Comparison of ENCODE assay signal across 8 cellular contexts in the genomic region with DNA sequence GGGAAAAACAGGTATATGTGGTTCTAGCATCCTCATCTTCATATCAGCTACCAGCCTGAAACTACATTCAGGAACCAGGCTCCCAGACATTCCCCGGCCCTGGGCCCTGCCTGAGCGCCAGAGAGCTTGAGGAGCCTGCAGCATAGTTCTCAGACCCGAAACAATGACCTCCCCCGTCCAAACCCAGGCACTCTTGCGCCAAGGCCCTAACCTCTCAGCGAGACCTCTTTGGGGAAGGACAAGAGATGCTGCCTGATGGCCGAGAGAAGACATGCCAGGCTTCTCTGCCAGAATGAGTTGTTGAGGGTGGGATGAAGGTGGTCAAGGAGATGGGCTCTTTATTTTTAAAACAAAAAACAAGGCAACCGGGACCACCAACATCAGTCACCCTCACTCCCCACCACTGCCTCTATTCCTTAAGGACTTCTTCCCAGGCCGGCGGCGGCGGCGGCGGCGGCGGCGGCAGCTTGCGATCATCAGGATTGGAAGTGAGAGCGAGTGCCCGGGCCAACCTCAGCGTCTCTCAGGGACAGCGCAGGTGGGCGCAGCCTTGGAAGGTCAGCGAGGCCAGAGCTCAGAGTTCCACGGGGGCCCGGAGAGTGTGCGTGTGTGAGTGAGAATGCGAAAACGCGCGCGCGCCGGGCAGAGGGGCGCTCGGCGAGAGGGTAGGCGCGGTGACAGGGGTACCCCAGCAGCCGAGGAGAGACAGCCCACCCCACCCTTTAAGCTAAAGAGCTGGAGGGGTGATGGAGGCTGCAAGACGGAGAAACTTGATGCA. TPM values are rescaled to one million over a fixed set of nuclear protein-coding genes. Genes with fewer than 3 reads are reported as not detected.
DNase-seq lines count a peak whose midpoint lies in the region; ATAC-seq and TF ChIP-seq lines count a peak whose summit lies in the region.

No MANE protein-coding gene starts in this region.

- peak; percentile 21 for DNase-seq in activated T-cell treated with anti-CD3 and anti-CD28 coated beads, Interleukin-2, amount 50 U/mL, for 1 hour
- DNase-seq in activated T-cell treated with anti-CD3 and anti-CD28 coated beads for 4 hours (no peak), glutamatergic neuron (peak; percentile 57), posterior vena cava (ENCODE audit: low spot score) (peak; percentile 83)
- DNase-seq in activated T-cell treated with anti-CD3 and anti-CD28 coated beads, Interleukin-2, amount 50 U/mL, for 24 hours: peak; percentile 47

- H3K27me3 Mint-ChIP-seq in activated T-cell treated with anti-CD3 and anti-CD28 coated beads, Interleukin-2, amount 50 U/mL, for 24 hours: peaks cover 39% of the 10 kb centered on the region
- peaks cover 5% of the 10 kb centered on the region for H3K27me3 Mint-ChIP-seq in glutamatergic neuron (ENCODE audit: unreplicated experiment)

- H3K4me3 Mint-ChIP-seq in activated T-cell treated with anti-CD3 and anti-CD28 coated beads, Interleukin-2, amount 50 U/mL, for 24 hours: peak overlapping the region; percentile 88
- peak overlapping the region; percentile 92 for H3K4me3 Mint-ChIP-seq in glutamatergic neuron (ENCODE audit: unreplicated experiment)

- H3K27ac Mint-ChIP-seq in activated T-cell treated with anti-CD3 and anti-CD28 coated beads, Interleukin-2, amount 50 U/mL, for 24 hours: peak overlapping the region; percentile 84
- no peak overlapping the region for H3K27ac Mint-ChIP-seq in glutamatergic neuron (ENCODE audit: unreplicated experiment)

- TF ChIP-seq CTCF in glutamatergic neuron (IDR thresholded peaks at IDR 0.05; ENCODE audit: partially characterized antibody, unreplicated experiment): no peak

- intact Hi-C loops in posterior vena cava (cut with DNase I): loop anchor here in 1 of 2 donors (10.0 kb wide), 1 partner anchor 721 kb away; no protein-coding TSS in a partner anchor

- H3K36me3 Mint-ChIP-seq in activated T-cell treated with anti-CD3 and anti-CD28 coated beads, Interleukin-2, amount 50 U/mL, for 24 hours (ENCODE audit: low read depth): peaks cover 5% of the 10 kb centered on the region
- H3K36me3 Mint-ChIP-seq in glutamatergic neuron (ENCODE audit: unreplicated experiment): no peaks in the 10 kb centered on the region

- peaks cover 25% of the 10 kb centered on the region for H3K4me1 Mint-ChIP-seq in activated T-cell treated with anti-CD3 and anti-CD28 coated beads, Interleukin-2, amount 50 U/mL, for 24 hours (ENCODE audit: low read depth)
- H3K4me1 Mint-ChIP-seq in glutamatergic neuron (ENCODE audit: low read depth, unreplicated experiment): no peaks in the 10 kb centered on the region

- no peaks in the 10 kb centered on the region for H3K9me3 Mint-ChIP-seq in activated T-cell treated with anti-CD3 and anti-CD28 coated beads, Interleukin-2, amount 50 U/mL, for 24 hours
- H3K9me3 Mint-ChIP-seq in glutamatergic neuron (ENCODE audit: unreplicated experiment): peaks cover 5% of the 10 kb centered on the region

- ATAC-seq in GM18870 (IDR thresholded peaks at IDR 0.05; ENCODE audit: unreplicated experiment) (no peak), HG02981 (IDR thresholded peaks at IDR 0.05; ENCODE audit: unreplicated experiment) (no peak), GM18519 (IDR thresholded peaks at IDR 0.05; ENCODE audit: low FRiP score, unreplicated experiment) (no peak)

RNA-seq across cellular contexts. Expression of a gene that starts 0.6 kb away (rescaled TPM):
- total RNA-seq in glutamatergic neuron (ENCODE audit: unreplicated experiment) (2.4 TPM), posterior vena cava (10 to 100 TPM; 24.9 to 25.7 TPM)
